Comparison of ENCODE assay signal across 1 cellular context in the genomic region with DNA sequence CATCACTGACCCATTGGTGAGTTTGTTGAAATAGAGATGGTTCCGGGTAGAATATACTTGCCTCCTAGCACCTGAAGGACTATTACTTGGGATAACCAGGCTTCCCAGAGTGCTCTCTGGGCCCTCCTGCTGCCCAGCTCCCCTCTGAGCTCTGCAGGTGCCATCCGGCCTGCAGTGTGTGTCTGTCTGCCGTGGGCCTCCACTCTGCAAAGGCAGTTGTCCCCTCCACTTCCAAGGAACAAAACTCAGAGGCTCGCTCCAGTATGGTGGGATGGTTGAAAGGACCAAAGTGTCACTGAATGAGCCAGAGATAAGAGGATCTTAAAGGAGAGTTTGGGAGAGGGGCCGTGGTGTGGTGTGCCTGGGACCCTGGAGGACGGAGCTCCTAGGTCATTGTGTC.
TF ChIP-seq lines count a peak whose summit lies in the region.

No MANE protein-coding gene starts in this region.

TF ChIP-seq in HCT116, 20 proteins besides CTCF, POLR2A, EP300 and RAD21:
- no peak for TF ChIP-seq JUND (IDR thresholded peaks at IDR 0.05)
- no peak for TF ChIP-seq ZNF274 (IDR thresholded peaks at IDR 0.05; ENCODE audit: low read depth, low read length)
- no peak for TF ChIP-seq POLR2AphosphoS5 (IDR thresholded peaks at IDR 0.05; ENCODE audit: low read depth, low read length)
- TF ChIP-seq CBX3 (IDR thresholded peaks at IDR 0.05; ENCODE audit: low read depth) = no peak
- TF ChIP-seq, protein P1, sequence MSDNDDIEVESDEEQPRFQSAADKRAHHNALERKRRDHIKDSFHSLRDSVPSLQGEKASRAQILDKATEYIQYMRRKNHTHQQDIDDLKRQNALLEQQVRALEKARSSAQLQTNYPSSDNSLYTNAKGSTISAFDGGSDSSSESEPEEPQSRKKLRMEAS (IDR thresholded peaks at IDR 0.05) = no peak
- TF ChIP-seq ELF1 (IDR thresholded peaks at IDR 0.05; ENCODE audit: borderline replicate concordance, low read depth) = no peak
- TF ChIP-seq ATF3 (IDR thresholded peaks at IDR 0.05) = no peak
- no peak for TF ChIP-seq YY1 (IDR thresholded peaks at IDR 0.05; ENCODE audit: extremely low read depth, insufficient replicate concordance, low read depth, low read length)
- TF ChIP-seq SIN3A (IDR thresholded peaks at IDR 0.05; ENCODE audit: low read depth) = no peak
- no peak for TF ChIP-seq EZH2phosphoT487 (IDR thresholded peaks at IDR 0.05; ENCODE audit: borderline replicate concordance)
- no peak for TF ChIP-seq TCF7L2 (IDR thresholded peaks at IDR 0.05; ENCODE audit: borderline replicate concordance, extremely low read depth, insufficient read depth, insufficient read length)
- TF ChIP-seq FOSL1 (IDR thresholded peaks at IDR 0.05; ENCODE audit: low read depth) = no peak
- TF ChIP-seq CEBPB (IDR thresholded peaks at IDR 0.05; ENCODE audit: low read depth) = no peak
- no peak for TF ChIP-seq SP1 (IDR thresholded peaks at IDR 0.05; ENCODE audit: low read depth)
- no peak for TF ChIP-seq EGR1 (IDR thresholded peaks at IDR 0.05; ENCODE audit: low read depth)
- TF ChIP-seq EZH2 (IDR thresholded peaks at IDR 0.05) = no peak
- TF ChIP-seq SRF (IDR thresholded peaks at IDR 0.05; ENCODE audit: low read depth) = no peak
